21 cellular contexts compared by ENCODE assay signal in the genomic region with DNA sequence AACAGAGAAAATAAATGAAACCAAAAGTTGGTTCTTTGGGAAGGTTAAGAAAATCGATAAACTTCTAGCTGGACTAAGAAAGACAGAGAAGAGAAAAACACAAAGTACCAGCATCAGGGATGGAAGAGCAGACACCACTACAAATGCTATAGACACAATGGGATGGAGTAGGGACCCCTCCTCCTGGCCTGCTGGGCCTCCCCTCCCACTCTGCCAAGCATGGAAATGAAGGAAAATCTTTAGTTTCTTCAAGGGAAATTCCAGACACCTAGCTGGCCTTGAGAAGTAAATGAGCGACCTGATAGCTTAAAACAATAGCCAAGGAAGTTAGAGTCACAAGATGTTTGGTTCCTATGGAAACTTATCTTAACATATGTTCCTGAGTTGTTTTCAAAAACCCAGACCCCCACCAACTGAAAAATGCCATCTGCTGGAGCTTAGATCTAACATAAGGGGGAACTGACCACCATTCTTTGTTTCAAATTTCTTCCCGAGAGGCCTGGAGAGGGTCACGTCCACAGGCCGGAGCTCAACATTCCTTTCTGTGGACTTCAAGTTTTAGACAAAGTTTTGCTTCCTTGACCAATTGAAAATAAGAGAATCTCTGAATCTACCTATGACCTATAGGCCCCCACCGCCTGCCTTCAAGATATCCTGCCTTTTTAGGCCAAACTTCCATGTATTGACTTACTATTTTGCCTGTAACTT.
"Had no signal": no experiment of that assay in that cellular context is flagged by ENCODE, and none has a peak within 500 bp of the region (broad histone marks: within the 10 kb centered on the region; RNA-seq: fewer than 3 reads in every experiment).

No MANE protein-coding gene starts in this region.

- H3K4me1 ChIP-seq: heart left ventricle, sigmoid colon, tibial nerve had no signal

- H3K36me3 ChIP-seq: heart left ventricle, sigmoid colon, tibial nerve had no signal

- H3K9me3 ChIP-seq: heart left ventricle, sigmoid colon, tibial nerve had no signal

- H3K4me3 Mint-ChIP-seq: activated naive CD4-positive, alpha-beta T cell treated with anti-CD3 and anti-CD28 coated beads, Interleukin-2, amount 10 ng/mL, durations not matched to agents 7 days and 5 days; activated naive CD8-positive, alpha-beta T cell treated with anti-CD3 and anti-CD28 coated beads, Interleukin-2, amount 50 U/mL, for 24 hours; brain; natural killer cell; stimulated activated memory B cell treated with anti-CD40 and anti-IgM and Interleukin-4, amounts not matched to agents 10 μg/mL and 1 μg/mL and 100 μg/mL, for 72 hours had no signal

- H3K9me3 Mint-ChIP-seq: activated naive CD4-positive, alpha-beta T cell treated with anti-CD3 and anti-CD28 coated beads, Interleukin-2, amount 10 ng/mL, durations not matched to agents 7 days and 5 days; activated naive CD8-positive, alpha-beta T cell treated with anti-CD3 and anti-CD28 coated beads, Interleukin-2, amount 50 U/mL, for 24 hours; natural killer cell; stimulated activated memory B cell treated with anti-CD40 and anti-IgM and Interleukin-4, amounts not matched to agents 10 μg/mL and 1 μg/mL and 100 μg/mL, for 72 hours had no signal

- H3K4me3 ChIP-seq: dorsolateral prefrontal cortex, heart left ventricle, sigmoid colon, tibial nerve had no signal

- H3K27me3 ChIP-seq: dorsolateral prefrontal cortex, sigmoid colon, tibial nerve had no signal

- H3K36me3 Mint-ChIP-seq: activated naive CD4-positive, alpha-beta T cell treated with anti-CD3 and anti-CD28 coated beads, Interleukin-2, amount 10 ng/mL, durations not matched to agents 7 days and 5 days; brain; natural killer cell; stimulated activated memory B cell treated with anti-CD40 and anti-IgM and Interleukin-4, amounts not matched to agents 10 μg/mL and 1 μg/mL and 100 μg/mL, for 72 hours had no signal

- H3K4me1 Mint-ChIP-seq: activated naive CD4-positive, alpha-beta T cell treated with anti-CD3 and anti-CD28 coated beads, Interleukin-2, amount 10 ng/mL, durations not matched to agents 7 days and 5 days; activated naive CD8-positive, alpha-beta T cell treated with anti-CD3 and anti-CD28 coated beads, Interleukin-2, amount 50 U/mL, for 24 hours; natural killer cell; stimulated activated memory B cell treated with anti-CD40 and anti-IgM and Interleukin-4, amounts not matched to agents 10 μg/mL and 1 μg/mL and 100 μg/mL, for 72 hours had no signal

- DNase-seq: activated CD4-positive, alpha-beta T cell treated with anti-CD3 and anti-CD28 coated beads, Interleukin-2, amount 50 U/mL, for 1 hour; activated CD4-positive, CD25-positive, alpha-beta regulatory T cell treated with anti-CD3 and anti-CD28 coated beads, Interleukin-2, amount 50 U/mL, for 72 hours; activated CD8-positive, alpha-beta memory T cell treated with anti-CD3 and anti-CD28 coated beads, Interleukin-2, amount 50 U/mL, for 48 hours; activated effector memory CD4-positive, alpha-beta T cell treated with Interleukin-2 at 50 U/mL for 16 hours; activated naive CD4-positive, alpha-beta T cell treated with anti-CD3 and anti-CD28 coated beads, Interleukin-2, amount 10 ng/mL, durations not matched to agents 7 days and 5 days; activated naive CD8-positive, alpha-beta T cell treated with anti-CD3 and anti-CD28 coated beads, Interleukin-2, amount 50 U/mL, for 24 hours; activated T-cell treated with anti-CD3 and anti-CD28 coated beads, Interleukin-2, amount 50 U/mL, for 48 hours; anterior cingulate cortex; caudate nucleus; dorsolateral prefrontal cortex; heart left ventricle; natural killer cell; occipital lobe; posterior cingulate gyrus; sigmoid colon; stimulated activated CD4-positive, alpha-beta T cell treated with anti-CD3 and anti-CD28 coated beads, Interleukin-4, amount 100 ng/mL, for 4 hours; substantia nigra; T1000 had no signal

- ATAC-seq: activated naive CD8-positive, alpha-beta T cell treated with anti-CD3 and anti-CD28 coated beads, Interleukin-2, amount 50 U/mL, for 24 hours; heart left ventricle; natural killer cell; stimulated activated memory B cell treated with anti-CD40 and anti-IgM and Interleukin-4, amounts not matched to agents 10 μg/mL and 1 μg/mL and 100 μg/mL, for 72 hours had no signal

- H3K27ac ChIP-seq: dorsolateral prefrontal cortex, heart left ventricle, sigmoid colon, tibial nerve had no signal

- H3K27ac Mint-ChIP-seq: activated naive CD4-positive, alpha-beta T cell treated with anti-CD3 and anti-CD28 coated beads, Interleukin-2, amount 10 ng/mL, durations not matched to agents 7 days and 5 days; activated naive CD8-positive, alpha-beta T cell treated with anti-CD3 and anti-CD28 coated beads, Interleukin-2, amount 50 U/mL, for 24 hours; brain; natural killer cell; stimulated activated memory B cell treated with anti-CD40 and anti-IgM and Interleukin-4, amounts not matched to agents 10 μg/mL and 1 μg/mL and 100 μg/mL, for 72 hours had no signal
